Comparison of ENCODE assay signal across 1 cellular context in the genomic region with DNA sequence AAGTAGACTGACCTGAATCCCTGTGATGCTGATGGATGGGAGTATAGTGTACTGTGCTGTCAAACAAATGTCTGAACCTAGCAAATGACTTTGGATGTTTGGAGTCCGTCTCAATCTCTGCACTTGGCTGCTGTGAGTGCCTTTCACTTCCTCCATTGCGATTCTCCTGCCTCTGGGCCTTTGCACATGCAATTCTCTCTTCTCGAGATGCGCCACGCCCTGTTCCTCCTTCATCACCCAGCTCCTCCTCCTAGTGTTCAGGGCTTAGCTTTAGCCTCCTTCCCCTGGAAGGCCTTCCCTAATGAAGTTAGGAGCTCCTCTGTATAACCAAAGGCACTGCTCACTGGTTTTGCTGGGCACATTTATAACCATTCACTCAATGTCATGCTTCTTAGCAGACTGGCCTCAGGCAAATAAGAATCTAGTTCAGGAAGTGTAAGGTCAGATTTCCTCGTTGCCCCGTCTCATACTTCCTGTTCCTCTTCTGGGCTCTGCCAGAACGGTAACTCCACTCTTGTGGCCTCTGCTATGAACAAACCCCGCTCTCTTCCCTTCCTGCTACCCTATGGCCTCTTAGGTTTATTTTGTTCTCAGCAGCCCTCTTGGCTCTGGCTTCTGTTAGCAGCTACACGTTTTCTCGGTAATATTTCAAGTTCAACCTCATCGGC.
TF ChIP-seq lines count a peak whose summit lies in the region.

No MANE protein-coding gene starts in this region.

TF ChIP-seq in GM12878, 131 proteins besides CTCF, POLR2A, EP300 and RAD21 (continued from another document):
- TF ChIP-seq, protein P1, sequence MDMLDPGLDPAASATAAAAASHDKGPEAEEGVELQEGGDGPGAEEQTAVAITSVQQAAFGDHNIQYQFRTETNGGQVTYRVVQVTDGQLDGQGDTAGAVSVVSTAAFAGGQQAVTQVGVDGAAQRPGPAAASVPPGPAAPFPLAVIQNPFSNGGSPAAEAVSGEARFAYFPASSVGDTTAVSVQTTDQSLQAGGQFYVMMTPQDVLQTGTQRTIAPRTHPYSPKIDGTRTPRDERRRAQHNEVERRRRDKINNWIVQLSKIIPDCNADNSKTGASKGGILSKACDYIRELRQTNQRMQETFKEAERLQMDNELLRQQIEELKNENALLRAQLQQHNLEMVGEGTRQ (IDR thresholded peaks at IDR 0.05; ENCODE audit: borderline replicate concordance, low read depth, low read length), result no peak
- TF ChIP-seq GABPA (IDR thresholded peaks at IDR 0.05; ENCODE audit: low read depth) (peak; percentile 28; the same call in 1 of the 2 replicates), ETV6 (conservative IDR thresholded peaks at IDR 0.05 in 1 of 2, IDR thresholded peaks at IDR 0.05 in 1 of 2; ENCODE audit: borderline replicate concordance in 1 of 2, low read depth in 1 of 2) (peak in 1 of 2 experiments; percentile 71; a peak in 2 of 4 replicates), BCL11A (IDR thresholded peaks at IDR 0.05; ENCODE audit: low read depth, low read length) (no peak), TCF12 (IDR thresholded peaks at IDR 0.05; ENCODE audit: low read depth, low read length) (no peak), BHLHE40 (IDR thresholded peaks at IDR 0.05; ENCODE audit: borderline replicate concordance in 1 of 2, low read depth in 2 of 2, low read length in 1 of 2) (no peak), POU2F2 (IDR thresholded peaks at IDR 0.05; ENCODE audit: borderline replicate concordance, low read depth, low read length) (no peak), NRF1 (conservative IDR thresholded peaks at IDR 0.05; ENCODE audit: low read depth, low read length) (no peak), RB1 (IDR thresholded peaks at IDR 0.05; ENCODE audit: borderline replicate concordance) (no peak), NFIC (IDR thresholded peaks at IDR 0.05; ENCODE audit: low read depth, low read length) (no peak)
